In genomic region chr1:193318347-193318746, GRCh38 we compare ENCODE assay signal across 16 cellular contexts.
"Had no signal": no experiment of that assay in that cellular context is flagged by ENCODE, and none has a peak within 500 bp of the region (broad histone marks: within the 10 kb centered on the region; RNA-seq: fewer than 3 reads in every experiment).

No MANE protein-coding gene starts in this region.

- H3K4me3 ChIP-seq: coronary artery, lung, right atrium auricular region, smooth muscle cell, suprapubic skin, thyroid gland had no signal

- H3K27ac Mint-ChIP-seq: natural killer cell, type B pancreatic cell had no signal

- H3K36me3 Mint-ChIP-seq: natural killer cell, type B pancreatic cell had no signal

- DNase-seq: effector CD4-positive, alpha-beta T cell; foreskin keratinocyte; left colon; left ventricle myocardium superior; natural killer cell; posterior cingulate gyrus; stimulated activated CD4-positive, alpha-beta T cell treated with anti-CD3 and anti-CD28 coated beads, Interleukin-2, amount 100 ng/mL, for 48 hours; stimulated activated naive CD4-positive, alpha-beta T cell treated with Interleukin-2 at 50 U/mL for 16 hours; thyroid gland had no signal

- H3K27ac ChIP-seq: coronary artery, foreskin keratinocyte, right atrium auricular region, suprapubic skin, thyroid gland had no signal

- H3K4me2 ChIP-seq: smooth muscle cell had no signal

- H3K4me1 ChIP-seq: right atrium auricular region, suprapubic skin, thyroid gland had no signal

- H3K9me3 ChIP-seq: thyroid gland had no signal

- H3K4me1 Mint-ChIP-seq: natural killer cell, neural crest cell had no signal

- H3K27me3 Mint-ChIP-seq: type B pancreatic cell had no signal

- H3K36me3 ChIP-seq: right atrium auricular region, suprapubic skin, thyroid gland had no signal

- H3K4me3 Mint-ChIP-seq: natural killer cell, neural crest cell, type B pancreatic cell had no signal

- H3K27me3 ChIP-seq: foreskin keratinocyte, right atrium auricular region, suprapubic skin, thyroid gland had no signal
